In genomic region chr19:50512112-50512998, GRCh38 we compare ENCODE assay signal across 9 cellular contexts. TPM values are rescaled to one million over a fixed set of nuclear protein-coding genes. Genes with fewer than 3 reads are reported as not detected.
A peak's percentile ranks its signal among the peaks of the same experiment; 100 is the strongest.
DNase-seq lines count a peak whose midpoint lies in the region; ATAC-seq and TF ChIP-seq lines count a peak whose summit lies in the region.
"Had no signal": no experiment of that assay in that cellular context is flagged by ENCODE, and none has a peak within 500 bp of the region (broad histone marks: within the 10 kb centered on the region; RNA-seq: fewer than 3 reads in every experiment).

No MANE protein-coding gene starts in this region.

- peaks cover 8% of the 10 kb centered on the region for H3K27me3 ChIP-seq in lower lobe of right lung (ENCODE audit: low read depth)

- intact Hi-C loops in Calu3 (cut with micrococcal nuclease; ENCODE audit: unreplicated experiment) (no loop called here), lower lobe of right lung (cut with DNase I) (no loop called here)
- intact Hi-C loops in activated T-helper 1 cell treated with anti-CD3 and anti-CD28 coated beads, Interleukin-12 subunit alpha, Interleukin-12 subunit beta, Interleukin-2, Interleukin-4 antibody, amounts not matched to agents 30 ng/mL and 10 ng/mL and 1 ng/mL, durations not matched to agents 14 hours and 24 hours and 36 hours (cut with micrococcal nuclease) = no loop called here

- no peaks in the 10 kb centered on the region for H3K9me3 Mint-ChIP-seq in Calu3 (ENCODE audit: low read depth, unreplicated experiment)
- H3K9me3 Mint-ChIP-seq in activated T-helper 1 cell treated with anti-CD3 and anti-CD28 coated beads, Interleukin-12 subunit alpha, Interleukin-12 subunit beta, Interleukin-2, Interleukin-4 antibody, amounts not matched to agents 30 ng/mL and 10 ng/mL and 1 ng/mL, durations not matched to agents 14 hours and 24 hours and 36 hours = no peaks in the 10 kb centered on the region

- H3K4me1 Mint-ChIP-seq in Calu3 (ENCODE audit: low read depth, unreplicated experiment) = peaks cover 13% of the 10 kb centered on the region
- peaks cover 18% of the 10 kb centered on the region for H3K4me1 Mint-ChIP-seq in activated T-helper 1 cell treated with anti-CD3 and anti-CD28 coated beads, Interleukin-12 subunit alpha, Interleukin-12 subunit beta, Interleukin-2, Interleukin-4 antibody, amounts not matched to agents 30 ng/mL and 10 ng/mL and 1 ng/mL, durations not matched to agents 14 hours and 24 hours and 36 hours (ENCODE audit: low read depth)

- H3K4me1 ChIP-seq in lower lobe of right lung = peaks cover 8% of the 10 kb centered on the region

- H3K36me3 Mint-ChIP-seq in Calu3 (ENCODE audit: insufficient read depth, unreplicated experiment) = peaks cover 71% of the 10 kb centered on the region
- peaks cover 8% of the 10 kb centered on the region for H3K36me3 Mint-ChIP-seq in activated T-helper 1 cell treated with anti-CD3 and anti-CD28 coated beads, Interleukin-12 subunit alpha, Interleukin-12 subunit beta, Interleukin-2, Interleukin-4 antibody, amounts not matched to agents 30 ng/mL and 10 ng/mL and 1 ng/mL, durations not matched to agents 14 hours and 24 hours and 36 hours (ENCODE audit: low read depth)

- H3K27me3 Mint-ChIP-seq in Calu3 (ENCODE audit: unreplicated experiment) = peaks cover 57% of the 10 kb centered on the region
- H3K27me3 Mint-ChIP-seq in activated T-helper 1 cell treated with anti-CD3 and anti-CD28 coated beads, Interleukin-12 subunit alpha, Interleukin-12 subunit beta, Interleukin-2, Interleukin-4 antibody, amounts not matched to agents 30 ng/mL and 10 ng/mL and 1 ng/mL, durations not matched to agents 14 hours and 24 hours and 36 hours (ENCODE audit: insufficient read depth) = peaks cover 10% of the 10 kb centered on the region

- H3K27ac Mint-ChIP-seq in Calu3 (ENCODE audit: unreplicated experiment) = peak overlapping the region; percentile 92
- H3K27ac Mint-ChIP-seq in activated T-helper 1 cell treated with anti-CD3 and anti-CD28 coated beads, Interleukin-12 subunit alpha, Interleukin-12 subunit beta, Interleukin-2, Interleukin-4 antibody, amounts not matched to agents 30 ng/mL and 10 ng/mL and 1 ng/mL, durations not matched to agents 14 hours and 24 hours and 36 hours = no peak overlapping the region

- no peak overlapping the region for H3K4me3 ChIP-seq in lower lobe of right lung

- BruUV-seq in Calu3 (replicated peaks; lab: Mats Ljungman, UMichigan) = TSS peak; percentile 39

- H3K36me3 ChIP-seq in lower lobe of right lung = no peaks in the 10 kb centered on the region
- H3K36me3 ChIP-seq: thoracic aorta had no signal

- peak overlapping the region; percentile 84 for H3K4me3 Mint-ChIP-seq in Calu3 (ENCODE audit: low read depth, unreplicated experiment)
- peak overlapping the region; percentile 17 for H3K4me3 Mint-ChIP-seq in activated T-helper 1 cell treated with anti-CD3 and anti-CD28 coated beads, Interleukin-12 subunit alpha, Interleukin-12 subunit beta, Interleukin-2, Interleukin-4 antibody, amounts not matched to agents 30 ng/mL and 10 ng/mL and 1 ng/mL, durations not matched to agents 14 hours and 24 hours and 36 hours

- CTCF ChIA-PET in Calu3 (lab: Charles Lee) = interaction anchor here (0.8 to 0.9 kb wide), 2 partner anchors 25 to 926 kb away, joined by 3 read pairs; no protein-coding TSS in a partner anchor

- H3K27ac ChIP-seq in lower lobe of right lung = no peak overlapping the region

- H3K9me3 ChIP-seq in lower lobe of right lung = no peaks in the 10 kb centered on the region
- H3K9me3 ChIP-seq: thoracic aorta had no signal

- DNase-seq in Calu3 (no peak), lower lobe of right lung (peak; percentile 57), DMS 273 (lab: John Stamatoyannopoulos, UW; ENCODE audit: unreplicated experiment) (no peak), NCI-H526 (lab: John Stamatoyannopoulos, UW) (no peak)
- no peak for DNase-seq in activated T-helper 1 cell treated with anti-CD3 and anti-CD28 coated beads, Interleukin-12 subunit alpha, Interleukin-12 subunit beta, Interleukin-2, Interleukin-4 antibody, amounts not matched to agents 30 ng/mL and 10 ng/mL and 1 ng/mL, durations not matched to agents 14 hours and 24 hours and 36 hours (ENCODE audit: low spot score)
- DNase-seq in activated CD4-positive, alpha-beta T cell treated with anti-CD3 and anti-CD28 coated beads for 4 hours = no peak

- no peak for TF ChIP-seq CTCF in Calu3 (IDR thresholded peaks at IDR 0.05; ENCODE audit: unreplicated experiment)
- no peak for TF ChIP-seq CTCF in lower lobe of right lung (IDR thresholded peaks at IDR 0.05)

- no peak for ATAC-seq in lower lobe of right lung

RNA-seq across cellular contexts. Expression of gene ASPDH, which starts 1.4 kb away (rescaled TPM):
- total RNA-seq in Calu3 (2022) (not detected in 2 replicates), lower lobe of right lung (not detected)
- total RNA-seq in activated T-helper 1 cell treated with anti-CD3 and anti-CD28 coated beads, Interleukin-12 subunit alpha, Interleukin-12 subunit beta, Interleukin-2, Interleukin-4 antibody, amounts not matched to agents 30 ng/mL and 10 ng/mL and 1 ng/mL, durations not matched to agents 14 hours and 24 hours and 36 hours = not detected in 2 replicates
- total RNA-seq: Daoy; T-helper 1 cell treated with Interleukin-12 subunit alpha and Interleukin-12 subunit beta and Interleukin-4 antibody, amounts not matched to agents 30 ng/mL and 1 ng/mL, for 36 hours; thoracic aorta had no signal

RNA-seq across cellular contexts. Expression of gene JOSD2, which starts 1.4 kb away (rescaled TPM):
- total RNA-seq in Calu3 (2022) = 33.5 and 38.6 TPM in 2 replicates
- total RNA-seq in activated T-helper 1 cell treated with anti-CD3 and anti-CD28 coated beads, Interleukin-12 subunit alpha, Interleukin-12 subunit beta, Interleukin-2, Interleukin-4 antibody, amounts not matched to agents 30 ng/mL and 10 ng/mL and 1 ng/mL, durations not matched to agents 14 hours and 24 hours and 36 hours = 38.5 and 41.7 TPM in 2 replicates
- total RNA-seq in lower lobe of right lung = 40.4 TPM

RNA-seq across cellular contexts. Expression of gene GARIN5A, which starts 35.7 kb away (rescaled TPM):
- 6.0 and 7.8 TPM in 2 replicates for total RNA-seq in Calu3 (2022)
- total RNA-seq in activated T-helper 1 cell treated with anti-CD3 and anti-CD28 coated beads, Interleukin-12 subunit alpha, Interleukin-12 subunit beta, Interleukin-2, Interleukin-4 antibody, amounts not matched to agents 30 ng/mL and 10 ng/mL and 1 ng/mL, durations not matched to agents 14 hours and 24 hours and 36 hours = 0.39 and 0.88 TPM in 2 replicates
- 2.2 TPM for total RNA-seq in lower lobe of right lung

RNA-seq across cellular contexts. Expression of gene EMC10, which starts 36.0 kb away (rescaled TPM):
- total RNA-seq in Calu3 (2022) = 200 and 214 TPM in 2 replicates
- 90.0 and 95.4 TPM in 2 replicates for total RNA-seq in activated T-helper 1 cell treated with anti-CD3 and anti-CD28 coated beads, Interleukin-12 subunit alpha, Interleukin-12 subunit beta, Interleukin-2, Interleukin-4 antibody, amounts not matched to agents 30 ng/mL and 10 ng/mL and 1 ng/mL, durations not matched to agents 14 hours and 24 hours and 36 hours
- total RNA-seq in lower lobe of right lung = 95.6 TPM

RNA-seq across cellular contexts. Expression of gene LRRC4B, which starts 55.9 kb away (rescaled TPM):
- not detected in 2 replicates for total RNA-seq in Calu3 (2022)
- 0.05 and 0.15 TPM in 2 replicates for total RNA-seq in activated T-helper 1 cell treated with anti-CD3 and anti-CD28 coated beads, Interleukin-12 subunit alpha, Interleukin-12 subunit beta, Interleukin-2, Interleukin-4 antibody, amounts not matched to agents 30 ng/mL and 10 ng/mL and 1 ng/mL, durations not matched to agents 14 hours and 24 hours and 36 hours
- total RNA-seq in lower lobe of right lung = 3.9 TPM
- total RNA-seq: T-helper 1 cell treated with Interleukin-12 subunit alpha and Interleukin-12 subunit beta and Interleukin-4 antibody, amounts not matched to agents 30 ng/mL and 1 ng/mL, for 36 hours had no signal
